Comparison of ENCODE assay signal across 8 cellular contexts in the genomic region with DNA sequence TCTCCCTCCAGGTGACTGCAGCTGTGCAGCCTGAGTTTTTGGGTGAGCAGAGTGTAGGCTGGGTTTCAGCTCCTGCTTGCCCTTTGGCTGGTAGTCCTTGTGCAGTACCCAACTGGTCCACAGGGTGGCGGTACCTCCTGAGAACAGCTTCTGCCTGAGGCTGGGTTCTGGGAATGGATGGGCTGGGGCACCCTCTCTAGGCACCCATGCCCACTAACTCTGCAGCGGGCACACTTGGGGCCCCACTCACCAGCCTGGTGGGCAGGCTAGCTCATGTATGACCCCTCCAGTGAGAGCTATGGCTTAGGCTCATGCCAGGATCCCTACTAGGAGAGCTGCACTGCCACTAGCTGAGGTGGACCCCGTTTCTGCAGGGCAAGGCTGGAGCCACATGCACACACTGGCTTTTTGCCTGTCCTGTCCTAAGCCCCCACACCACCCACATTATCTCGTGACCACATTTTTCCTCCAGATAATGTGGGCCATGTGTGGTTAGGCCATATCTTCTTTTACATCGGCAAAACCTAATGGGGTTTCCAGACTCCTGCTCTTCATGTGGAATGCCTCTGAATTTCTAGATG. TPM values are rescaled to one million over a fixed set of nuclear protein-coding genes. Genes with fewer than 3 reads are reported as not detected.
A peak's percentile ranks its signal among the peaks of the same experiment; 100 is the strongest.
DNase-seq lines count a peak whose midpoint lies in the region; ATAC-seq and TF ChIP-seq lines count a peak whose summit lies in the region.

No MANE protein-coding gene starts in this region.

- POLR2A ChIA-PET in GM10248 (lab: Yijun Ruan, JAX), result interaction anchor here (1.1 to 1.8 kb wide), 3 partner anchors 15 to 344 kb away, joined by 4 to 5 read pairs (median 5); a partner anchor contains a TSS

- CTCF ChIA-PET in GM10248 (lab: Yijun Ruan, JAX), result interaction anchor here (0.5 to 16.8 kb wide), 97 partner anchors 10 to 477 kb away, joined by 3 to 370 read pairs (median 4); a partner anchor contains a TSS

- peak; percentile 53 for ATAC-seq in HG02642 (IDR thresholded peaks at IDR 0.05; ENCODE audit: poor library complexity, unreplicated experiment)
- no peak for ATAC-seq in HG03039 (IDR thresholded peaks at IDR 0.05; ENCODE audit: unreplicated experiment)

- no peak overlapping the region for H3K4me3 ChIP-seq in choroid plexus epithelial cell (ENCODE audit: low read depth, low read length)

- peak; percentile 96 for TF ChIP-seq CTCF in GM10248 (IDR thresholded peaks at IDR 0.05; ENCODE audit: control extremely low read depth, extremely low read depth, low read depth, missing control alignments)
- peak; percentile 95 for TF ChIP-seq CTCF in choroid plexus epithelial cell (conservative IDR thresholded peaks at IDR 0.05; ENCODE audit: low read depth, low read length)

- DNase-seq in GM10248 (ENCODE audit: extremely low spot score), result peak; percentile 77
- peak; percentile 32 for DNase-seq in NCI-H446 treated with DMSO at 0.1 percent for 48 hours (lab: John Stamatoyannopoulos, UW)
- peak; percentile 79 to 94 for DNase-seq in activated CD4-positive, alpha-beta T cell treated with anti-CD3 and anti-CD28 coated beads for 4 hours
- DNase-seq in choroid plexus epithelial cell (ENCODE audit: low read depth), result peak; percentile 78
- DNase-seq in lung microvascular endothelial cell (ENCODE audit: low read depth in 2 of 2), result peak; percentile 64 to 78
- DNase-seq in stimulated activated CD8-positive, alpha-beta memory T cell treated with anti-CD3 and anti-CD28 coated beads, Interleukin-15, amount 100 ng/mL, for 1 hour (ENCODE audit: low read depth), result peak; percentile 93

RNA-seq across cellular contexts. Expression of a gene that starts 15.5 kb away (rescaled TPM):
- 0.40 and 0.65 TPM in 2 replicates for total RNA-seq in lung microvascular endothelial cell

RNA-seq across cellular contexts. Expression of a gene that starts 20.7 kb away (rescaled TPM):
- total RNA-seq in lung microvascular endothelial cell, result 25.3 and 26.8 TPM in 2 replicates

RNA-seq across cellular contexts. Expression of a gene that starts 21.0 kb away (rescaled TPM):
- total RNA-seq in lung microvascular endothelial cell, result under 0.01 and 0.22 TPM in 2 replicates

RNA-seq across cellular contexts. Expression of a gene that starts 27.5 kb away (rescaled TPM):
- 0.87 and 1.4 TPM in 2 replicates for total RNA-seq in lung microvascular endothelial cell

RNA-seq across cellular contexts. Expression of a gene that starts 47.2 kb away (rescaled TPM):
- not detected in 2 replicates for total RNA-seq in lung microvascular endothelial cell

Comparison
In these comparisons a context has a peak if more than half of its experiments do, and no peak if none do; other contexts are left out.
1. DNase-seq: peak in every context shown above with its lines; median percentile 93 in stimulated activated CD8-positive, alpha-beta memory T cell treated with anti-CD3 and anti-CD28 coated beads, Interleukin-15, amount 100 ng/mL, for 1 hour; 86 in activated CD4-positive, alpha-beta T cell treated with anti-CD3 and anti-CD28 coated beads for 4 hours; 78 in choroid plexus epithelial cell; 77 in GM10248; 71 in lung microvascular endothelial cell; 32 in NCI-H446 treated with DMSO at 0.1 percent for 48 hours.